Comparison of ENCODE assay signal across 26 cellular contexts in genomic region chr22:23452231-23453010, GRCh38.
"Had no signal": no experiment of that assay in that cellular context is flagged by ENCODE, and none has a peak within 500 bp of the region (broad histone marks: within the 10 kb centered on the region; RNA-seq: fewer than 3 reads in every experiment).

No MANE protein-coding gene starts in this region.

- H3K27ac ChIP-seq: foreskin keratinocyte, heart right ventricle, neural progenitor cell, prostate gland, right atrium auricular region, skin epidermis, spleen, suprapubic skin, transverse colon, upper lobe of right lung, vagina had no signal

- H3K27me3 ChIP-seq: foreskin keratinocyte, neural progenitor cell, right atrium auricular region, vagina had no signal

- H3K9me3 ChIP-seq: heart right ventricle, mucosa of descending colon, prostate gland, right atrium auricular region, spleen, suprapubic skin, transverse colon, upper lobe of right lung, vagina had no signal

- H3K4me1 ChIP-seq: foreskin keratinocyte, heart right ventricle, neural progenitor cell, prostate gland, right atrium auricular region, suprapubic skin, transverse colon, upper lobe of right lung, vagina had no signal

- H2AFZ ChIP-seq: neural progenitor cell had no signal

- DNase-seq: cerebellar nuclear complex; cortex of kidney; effector CD4-positive, alpha-beta T cell; foreskin keratinocyte; glutamatergic neuron; heart right ventricle; hypothalamus; immature natural killer cell; islet precursor cell; left ventricle myocardium superior; mucosa of descending colon; naive B cell; nucleus accumbens; spleen; stimulated activated CD4-positive, alpha-beta T cell treated with anti-CD3 and anti-CD28 coated beads, Interleukin-4, amount 100 ng/mL, for 4 hours; stimulated activated naive CD8-positive, alpha-beta T cell treated with anti-CD3 and anti-CD28 coated beads, Interleukin-15, amount 100 ng/mL, for 72 hours; transverse colon; upper lobe of right lung had no signal

- H3K9ac ChIP-seq: neural progenitor cell had no signal

- H3K4me3 ChIP-seq: heart right ventricle, lung, mucosa of descending colon, neural progenitor cell, prostate gland, right atrium auricular region, skin epidermis, spleen, suprapubic skin, transverse colon, upper lobe of right lung, vagina had no signal

- ATAC-seq: foreskin keratinocyte; left ventricle myocardium superior; mucosa of descending colon; natural killer cell treated with Interleukin-12 subunit alpha and Interleukin-12 subunit beta and Interleukin-15 and Interleukin-18, amount 100 ng/mL, for 72 hours; stimulated activated naive CD8-positive, alpha-beta T cell treated with anti-CD3 and anti-CD28 coated beads, Interleukin-15, amount 100 ng/mL, for 72 hours; upper lobe of right lung had no signal

- H3K4me2 ChIP-seq: neural progenitor cell had no signal

- H3K36me3 ChIP-seq: heart right ventricle, neural progenitor cell, prostate gland, right atrium auricular region, spleen, suprapubic skin, transverse colon, upper lobe of right lung, vagina had no signal
